Comparison of ENCODE assay signal across 8 cellular contexts in the genomic region with DNA sequence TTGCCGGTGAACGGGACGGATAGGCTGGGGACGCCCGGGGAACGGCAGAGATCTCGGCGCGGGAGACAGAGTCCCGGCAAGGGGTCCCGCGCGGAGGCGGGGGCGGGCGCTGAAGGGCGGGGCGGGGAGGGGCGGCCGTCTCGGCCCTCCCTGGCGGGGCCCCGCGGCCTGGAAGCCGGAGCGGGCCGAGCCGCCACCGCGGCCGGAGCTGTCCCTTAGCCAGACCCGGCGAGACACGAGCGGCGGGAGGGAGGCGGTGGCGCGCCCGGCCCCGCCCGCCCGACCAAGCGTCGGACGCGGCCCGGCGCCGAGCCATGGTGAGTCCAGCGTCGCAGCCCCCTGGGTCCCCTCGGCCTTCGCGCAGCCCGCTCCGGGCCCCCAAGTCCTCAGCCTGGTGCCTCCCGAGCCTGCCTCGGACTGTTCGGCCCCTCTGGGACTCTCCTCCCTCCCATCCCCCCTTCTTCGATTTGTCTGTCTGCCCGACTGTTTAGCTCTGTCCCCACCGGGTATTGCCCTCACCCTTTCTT. TPM values are rescaled to one million over a fixed set of nuclear protein-coding genes. Genes with fewer than 3 reads are reported as not detected.
A peak's percentile ranks its signal among the peaks of the same experiment; 100 is the strongest.
DNase-seq lines count a peak whose midpoint lies in the region; TF ChIP-seq lines count a peak whose summit lies in the region.

Gene ARHGEF40 (plus strand): TSS at position 222 of the 527 bp plus-strand sequence. CDS start 93 bp downstream, at position 315.

- TF ChIP-seq CTCF in MCF 10A (IDR thresholded peaks at IDR 0.05; ENCODE audit: unreplicated experiment): no peak

- intact Hi-C loops in MCF 10A (cut with micrococcal nuclease): no loop called here

- H3K27me3 ChIP-seq in iPS-15b (ENCODE audit: control insufficient read depth, insufficient read depth, low read length) (peaks cover 39% of the 10 kb centered on the region), rectal smooth muscle tissue (ENCODE audit: control insufficient read depth, insufficient read depth, low read length) (no peaks in the 10 kb centered on the region)

- peaks cover 26% of the 10 kb centered on the region for H3K4me1 Mint-ChIP-seq in MCF 10A (ENCODE audit: insufficient read depth, unreplicated experiment)

- H3K9me3 ChIP-seq in iPS-15b (ENCODE audit: control insufficient read depth, insufficient read depth, low read length): no peaks in the 10 kb centered on the region

- BruUV-seq in MCF 10A (replicated peaks; lab: Mats Ljungman, UMichigan): no TSS peak

- H3K27ac Mint-ChIP-seq in MCF 10A (ENCODE audit: low read depth, unreplicated experiment): peak within 1 kb of the TSS; percentile 54

- peak; percentile 72 for DNase-seq in activated effector memory CD4-positive, alpha-beta T cell treated with anti-CD3 and anti-CD28 coated beads, Interleukin-2, amount 50 U/mL, for 16 hours
- no peak for DNase-seq in activated effector memory CD4-positive, alpha-beta T cell treated with Interleukin-2 at 50 U/mL for 16 hours
- DNase-seq in NOMO-1 treated with dmso at 0.1 percent for 144 hours (lab: John Stamatoyannopoulos, UW; ENCODE audit: unreplicated experiment) (peak; percentile 5), MCF 10A (ENCODE audit: unreplicated experiment) (peak; percentile 42), NCI-H1436 (lab: John Stamatoyannopoulos, UW) (no peak), kidney glomerular epithelial cell (lab: John Stamatoyannopoulos, UW) (no peak)

- POLR2A ChIA-PET in MCF 10A (lab: Yijun Ruan, JAX): interaction anchor here (0.5 to 3.7 kb wide), 10 partner anchors 13 to 1861 kb away, joined by 3 to 38 read pairs (median 4); partner anchors contain the start of gene RNASE8

- H3K36me3 ChIP-seq in iPS-15b (ENCODE audit: control insufficient read depth, insufficient read depth, low read length): peaks cover 4% of the 10 kb centered on the region
- H3K36me3 ChIP-seq in rectal smooth muscle tissue (ENCODE audit: control insufficient read depth, insufficient read depth, low read length): peaks cover 15% of the 10 kb centered on the region

- H3K27me3 Mint-ChIP-seq in MCF 10A (ENCODE audit: insufficient read depth, unreplicated experiment): peaks cover 9% of the 10 kb centered on the region

- H3K4me3 ChIP-seq in iPS-15b (ENCODE audit: low read depth, low read length) (peak within 1 kb of the TSS; percentile 84), rectal smooth muscle tissue (ENCODE audit: low read length) (peak within 1 kb of the TSS; percentile 94)

- peaks cover 8% of the 10 kb centered on the region for H3K4me1 ChIP-seq in iPS-15b (ENCODE audit: control insufficient read depth, insufficient read depth, low read length)
- H3K4me1 ChIP-seq in rectal smooth muscle tissue (ENCODE audit: control insufficient read depth, insufficient read depth, low read length): peaks cover 26% of the 10 kb centered on the region

- peak within 1 kb of the TSS; percentile 83 for H3K4me3 Mint-ChIP-seq in MCF 10A (ENCODE audit: unreplicated experiment)

- H3K9me3 Mint-ChIP-seq in MCF 10A (ENCODE audit: unreplicated experiment): no peaks in the 10 kb centered on the region

- CTCF ChIA-PET in MCF 10A (lab: Yijun Ruan, JAX): interaction anchor here (0.7 to 6.3 kb wide), 18 partner anchors 8 to 122 kb away, joined by 3 to 82 read pairs (median 6); no protein-coding TSS in a partner anchor

- peak within 1 kb of the TSS; percentile 88 for H3K27ac ChIP-seq in rectal smooth muscle tissue (ENCODE audit: low read depth, low read length)

- peak within 1 kb of the TSS; percentile 71 for H3K9ac ChIP-seq in iPS-15b (ENCODE audit: low read depth, low read length)
- peak within 1 kb of the TSS; percentile 95 for H3K9ac ChIP-seq in rectal smooth muscle tissue (ENCODE audit: low read length)

- H3K36me3 Mint-ChIP-seq in MCF 10A (ENCODE audit: insufficient read depth, unreplicated experiment): peaks cover 12% of the 10 kb centered on the region

RNA-seq across cellular contexts. Expression of gene ARHGEF40, which starts in this region (rescaled TPM):
- total RNA-seq in MCF 10A (2022): 3.6 and 6.7 TPM in 2 replicates

Comparison
In these comparisons a context has a peak if more than half of its experiments do, and no peak if none do; other contexts are left out.
1. DNase-seq: peak in activated effector memory CD4-positive, alpha-beta T cell treated with anti-CD3 and anti-CD28 coated beads, Interleukin-2, amount 50 U/mL, for 16 hours (single experiment), NOMO-1 treated with dmso at 0.1 percent for 144 hours (single experiment) and MCF 10A (single experiment); none in activated effector memory CD4-positive, alpha-beta T cell treated with Interleukin-2 at 50 U/mL for 16 hours (single experiment), NCI-H1436 (single experiment) and kidney glomerular epithelial cell (single experiment).